In genomic region chr19:2636142-2636896, GRCh38 we compare ENCODE assay signal across 11 cellular contexts.
DNase-seq lines count a peak whose midpoint lies in the region; ATAC-seq and TF ChIP-seq lines count a peak whose summit lies in the region.
"Had no signal": no experiment of that assay in that cellular context is flagged by ENCODE, and none has a peak within 500 bp of the region (broad histone marks: within the 10 kb centered on the region; RNA-seq: fewer than 3 reads in every experiment).

No MANE protein-coding gene starts in this region.

- intact Hi-C loops in mucosa of descending colon (cut with DNase I, micrococcal nuclease) = no loop called here

- peak overlapping the region in 9 of 11 experiments; percentile 1 to 63 (median 40); a peak in 15 of 22 replicates for H3K9ac ChIP-seq in BLaER1 treated with 17β-estradiol and CSF1 and Interleukin-3, amounts not matched to agents 10 nM and 100 nM

- peaks cover 0 to 68% (median 36%) of the 10 kb centered on the region in 11 experiments; a peak in 13 of 22 replicates for H4K20me1 ChIP-seq in BLaER1 treated with 17β-estradiol and CSF1 and Interleukin-3, amounts not matched to agents 10 nM and 100 nM

- peaks cover 6 to 8% (median 7%) of the 10 kb centered on the region in 11 experiments for H3K9me3 ChIP-seq in BLaER1 treated with 17β-estradiol and CSF1 and Interleukin-3, amounts not matched to agents 10 nM and 100 nM (replicated peaks in 1 of 11)
- H3K9me3 ChIP-seq in KOPT-K1 (ENCODE audit: insufficient read depth, low read length, poor library complexity, severe bottlenecking) (peaks cover 2% of the 10 kb centered on the region), mucosa of descending colon (peaks cover 1% of the 10 kb centered on the region), MG63 (no peaks in the 10 kb centered on the region)
- H3K9me3 ChIP-seq: Caco-2, HAP-1, ovary had no signal

- peak overlapping the region in 8 of 11 experiments; percentile 6 to 48 (median 24); a peak in 10 of 22 replicates for H3K27ac ChIP-seq in BLaER1 treated with 17β-estradiol and CSF1 and Interleukin-3, amounts not matched to agents 10 nM and 100 nM
- H3K27ac ChIP-seq in KOPT-K1 (ENCODE audit: low read depth, low read length, poor library complexity, severe bottlenecking) (peak overlapping the region; percentile 30), cingulate gyrus (ENCODE audit: low read depth, low read length) (peak overlapping the region; percentile 29)
- H3K27ac ChIP-seq: ovary had no signal

- H3K4me3 ChIP-seq in BLaER1 treated with 17β-estradiol and CSF1 and Interleukin-3, amounts not matched to agents 10 nM and 100 nM = no peak overlapping the region
- H3K4me3 ChIP-seq in mucosa of descending colon (no peak overlapping the region), MG63 (no peak overlapping the region)
- H3K4me3 ChIP-seq: HAP-1, ovary had no signal

- H3K36me3 ChIP-seq in BLaER1 treated with 17β-estradiol and CSF1 and Interleukin-3, amounts not matched to agents 10 nM and 100 nM = peaks cover 0 to 19% (median 9%) of the 10 kb centered on the region in 11 experiments; a peak in 13 of 22 replicates
- H3K36me3 ChIP-seq in KOPT-K1 (ENCODE audit: insufficient read depth, low read length) = no peaks in the 10 kb centered on the region
- H3K36me3 ChIP-seq in mucosa of descending colon (ENCODE audit: low read depth) = no peaks in the 10 kb centered on the region
- no peaks in the 10 kb centered on the region for H3K36me3 ChIP-seq in MG63
- H3K36me3 ChIP-seq: HAP-1, ovary had no signal

- ATAC-seq in mucosa of descending colon (peak; percentile 5), GM21825 (IDR thresholded peaks at IDR 0.05; ENCODE audit: unreplicated experiment) (no peak), HG03135 (IDR thresholded peaks at IDR 0.05; ENCODE audit: unreplicated experiment) (no peak)

- peak overlapping the region; percentile 86 to 98 (median 96) for H3K4me2 ChIP-seq in BLaER1 treated with 17β-estradiol and CSF1 and Interleukin-3, amounts not matched to agents 10 nM and 100 nM

- no peak for DNase-seq in mucosa of descending colon
- no peak for DNase-seq in midbrain (lab: John Stamatoyannopoulos, UW)
- DNase-seq in MG63 = no peak

- no peak for TF ChIP-seq CTCF in mucosa of descending colon (IDR thresholded peaks at IDR 0.05)

- peaks cover 66 to 83% (median 76%) of the 10 kb centered on the region in 10 experiments for H3K4me1 ChIP-seq in BLaER1 treated with 17β-estradiol and CSF1 and Interleukin-3, amounts not matched to agents 10 nM and 100 nM
- H3K4me1 ChIP-seq in mucosa of descending colon (ENCODE audit: low read depth) = no peaks in the 10 kb centered on the region
- H3K4me1 ChIP-seq: HAP-1 had no signal

- no peaks in the 10 kb centered on the region for H3K27me3 ChIP-seq in BLaER1 treated with 17β-estradiol and CSF1 and Interleukin-3, amounts not matched to agents 10 nM and 100 nM
- no peaks in the 10 kb centered on the region for H3K27me3 ChIP-seq in MG63
- H3K27me3 ChIP-seq: ovary had no signal
